ENCODE assay signal across 23 cellular contexts in the genomic region with DNA sequence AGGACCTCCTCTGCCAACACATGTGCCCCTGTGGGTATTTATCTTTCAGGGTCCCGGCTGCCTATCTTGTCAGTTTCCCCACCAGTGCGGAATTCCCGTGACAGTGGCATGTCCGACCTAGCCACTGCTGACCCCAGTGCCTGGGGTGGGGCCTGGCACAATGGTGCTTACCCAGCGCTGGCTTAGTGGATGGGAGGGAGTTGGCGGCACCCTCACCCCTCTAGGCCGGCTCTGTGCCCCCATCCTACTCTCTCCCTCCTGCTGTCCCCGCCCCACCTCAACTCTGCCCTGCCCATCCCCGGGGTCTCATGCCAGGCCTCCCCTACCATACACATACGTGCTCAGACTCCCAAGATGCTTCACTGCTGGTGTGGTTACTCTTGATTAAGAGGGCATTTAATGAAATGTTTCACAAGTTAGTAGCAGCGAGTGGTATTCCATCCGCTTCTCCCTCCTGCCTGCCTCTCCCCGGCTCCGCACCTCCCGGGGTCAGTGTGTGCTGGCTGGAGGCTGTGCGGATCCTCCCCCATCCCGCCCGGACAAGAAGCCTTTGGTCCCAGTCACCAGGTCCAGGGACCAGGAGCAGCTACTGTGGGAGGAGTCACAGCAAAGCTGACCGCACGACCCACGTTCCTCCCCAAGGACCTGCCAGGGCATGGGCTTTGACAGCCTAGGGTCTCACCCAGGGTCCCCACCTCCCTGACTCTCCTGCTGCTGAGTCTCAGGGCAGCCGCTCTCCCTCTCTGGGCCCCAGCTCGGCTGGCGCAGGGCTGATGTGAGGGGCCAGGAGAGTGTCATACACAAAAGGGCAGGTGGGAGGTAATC. TPM values are rescaled to one million over a fixed set of nuclear protein-coding genes. Genes with fewer than 3 reads are reported as not detected.
A peak's percentile ranks its signal among the peaks of the same experiment; 100 is the strongest.
DNase-seq lines count a peak whose midpoint lies in the region; ATAC-seq, FAIRE-seq and TF ChIP-seq lines count a peak whose summit lies in the region.
"Had no signal": no experiment of that assay in that cellular context is flagged by ENCODE, and none has a peak within 500 bp of the region (broad histone marks: within the 10 kb centered on the region; RNA-seq: fewer than 3 reads in every experiment).

No MANE protein-coding gene starts in this region.

- no peak for TF ChIP-seq RAD21 in IMR-90 (IDR thresholded peaks at IDR 0.05; ENCODE audit: low read length)
- no peak for TF ChIP-seq RAD21 in H1 (IDR thresholded peaks at IDR 0.05 in 1 of 2, conservative IDR thresholded peaks at IDR 0.05 in 1 of 2; ENCODE audit: low read depth in 2 of 2, low read length in 2 of 2)

- no peak for DNase-seq in IMR-90
- no peak for DNase-seq in H1 (ENCODE audit: low read depth in 1 of 2, low spot score in 2 of 2)
- no peak for DNase-seq in omental fat pad (ENCODE audit: low spot score)
- no peak for DNase-seq in activated T-helper 1 cell treated with anti-CD3 and anti-CD28 coated beads, Interleukin-12 subunit alpha, Interleukin-12 subunit beta, Interleukin-2, Interleukin-4 antibody, amounts not matched to agents 30 ng/mL and 10 ng/mL and 1 ng/mL, durations not matched to agents 14 hours and 24 hours and 36 hours (ENCODE audit: low spot score)
- no peak for DNase-seq in activated CD4-positive, alpha-beta T cell treated with anti-CD3 and anti-CD28 coated beads, Interleukin-2, amount 50 U/mL, for 1 hour
- DNase-seq: C1 segment of cervical spinal cord, Calu3, COR-L47, DMS53, DMS79 treated with DMSO at 0.1 percent for 48 hours, GF-D8, H9 had no signal

- no peaks in the 10 kb centered on the region for H3K79me1 ChIP-seq in IMR-90 (ENCODE audit: low read depth in 1 of 2, low read length in 2 of 2)
- H3K79me1 ChIP-seq in H1 (ENCODE audit: low read depth, low read length): no peaks in the 10 kb centered on the region

- H3K27ac ChIP-seq in IMR-90 (ENCODE audit: insufficient read depth, low read length) (no peak overlapping the region), H1 (ENCODE audit: low read depth, low read length) (no peak overlapping the region)

- H3K27me3 ChIP-seq in IMR-90 (ENCODE audit: control insufficient read depth, insufficient read depth, low read length) (no peaks in the 10 kb centered on the region), H1 (replicated peaks in 1 of 4; ENCODE audit: control insufficient read depth in 3 of 4, extremely low read depth in 1 of 4, insufficient read depth in 3 of 4, low read length in 3 of 4) (no peaks in the 10 kb centered on the region)

- H2BK20ac ChIP-seq in IMR-90 (ENCODE audit: low read depth, low read length): no peak overlapping the region
- no peak overlapping the region for H2BK20ac ChIP-seq in H1 (ENCODE audit: low read length)

- no peak for FAIRE-seq in H1 (lab: Jason Lieb, UNC)
- FAIRE-seq: GM12891, GM18507 had no signal

- WGBS in IMR-90 (ENCODE audit: extremely low coverage in 2 of 2, insufficient read length in 1 of 2), 2 experiments: no CpG with 5 or more reads among the region's 24 CpGs
- 78% methylated on average over 21 of the region's 24 CpGs; no CpG with 5 or more reads in 1 of the 2 experiments for WGBS in H1 (ENCODE audit: extremely low coverage in 1 of 2, insufficient coverage in 1 of 2, insufficient read length in 1 of 2, insufficient replicate concordance in 2 of 2, low coverage in 1 of 2, low lambda C conversion rate in 2 of 2, missing lambda C conversion rate in 1 of 2), 2 experiments

- H3K23ac ChIP-seq in IMR-90 (ENCODE audit: low read depth, low read length) (no peak overlapping the region), H1 (ENCODE audit: insufficient read length) (no peak overlapping the region)

- H3K18ac ChIP-seq in IMR-90 (ENCODE audit: low read depth, low read length): no peak overlapping the region
- H3K18ac ChIP-seq in H1 (ENCODE audit: extremely low read depth, low read length): no peak overlapping the region; the same call in 1 of the 2 replicates

- H2BK5ac ChIP-seq in IMR-90 (ENCODE audit: low read depth, low read length, poor library complexity, severe bottlenecking): no peak overlapping the region
- peak overlapping the region; percentile 21; the same call in 1 of the 2 replicates for H2BK5ac ChIP-seq in H1 (ENCODE audit: low read depth, low read length)

- H3K9me3 ChIP-seq in IMR-90 (ENCODE audit: control insufficient read depth, insufficient read depth, low read length) (peaks cover 2% of the 10 kb centered on the region; the same call in 1 of the 2 replicates), H1 (ENCODE audit: insufficient read depth in 2 of 2, low read depth in 1 of 2, low read length in 1 of 2) (no peaks in the 10 kb centered on the region)

- no peak overlapping the region for H2BK120ac ChIP-seq in IMR-90 (ENCODE audit: low read depth, low read length)
- no peak overlapping the region for H2BK120ac ChIP-seq in H1 (replicated peaks; ENCODE audit: low read depth, low read length)

- no peaks in the 10 kb centered on the region for H3K79me2 ChIP-seq in H1 (ENCODE audit: control insufficient read depth in 1 of 2, insufficient read depth in 2 of 2, low read length in 2 of 2)

- H2AFZ ChIP-seq in IMR-90 (replicated peaks; ENCODE audit: low read length, poor library complexity) (peak overlapping the region; percentile 17), H1 (ENCODE audit: low read length) (no peak overlapping the region)

- peaks cover 3% of the 10 kb centered on the region for H3K27me3 Mint-ChIP-seq in activated T-helper 1 cell treated with anti-CD3 and anti-CD28 coated beads, Interleukin-12 subunit alpha, Interleukin-12 subunit beta, Interleukin-2, Interleukin-4 antibody, amounts not matched to agents 30 ng/mL and 10 ng/mL and 1 ng/mL, durations not matched to agents 14 hours and 24 hours and 36 hours (ENCODE audit: insufficient read depth)

- H3K36me3 Mint-ChIP-seq in activated T-helper 1 cell treated with anti-CD3 and anti-CD28 coated beads, Interleukin-12 subunit alpha, Interleukin-12 subunit beta, Interleukin-2, Interleukin-4 antibody, amounts not matched to agents 30 ng/mL and 10 ng/mL and 1 ng/mL, durations not matched to agents 14 hours and 24 hours and 36 hours (ENCODE audit: low read depth): no peaks in the 10 kb centered on the region
- H3K36me3 Mint-ChIP-seq: CD4-positive, alpha-beta memory T cell had no signal

- no peak overlapping the region for H2BK15ac ChIP-seq in IMR-90 (ENCODE audit: low read depth, low read length)
- no peak overlapping the region for H2BK15ac ChIP-seq in H1 (ENCODE audit: low read length)

- no peak overlapping the region for H3K4me3 Mint-ChIP-seq in activated T-helper 1 cell treated with anti-CD3 and anti-CD28 coated beads, Interleukin-12 subunit alpha, Interleukin-12 subunit beta, Interleukin-2, Interleukin-4 antibody, amounts not matched to agents 30 ng/mL and 10 ng/mL and 1 ng/mL, durations not matched to agents 14 hours and 24 hours and 36 hours
- H3K4me3 Mint-ChIP-seq: CD4-positive, alpha-beta memory T cell; H9 had no signal

- no peak overlapping the region for H3K27ac Mint-ChIP-seq in activated T-helper 1 cell treated with anti-CD3 and anti-CD28 coated beads, Interleukin-12 subunit alpha, Interleukin-12 subunit beta, Interleukin-2, Interleukin-4 antibody, amounts not matched to agents 30 ng/mL and 10 ng/mL and 1 ng/mL, durations not matched to agents 14 hours and 24 hours and 36 hours

- no peaks in the 10 kb centered on the region for H3K9me1 ChIP-seq in IMR-90 (ENCODE audit: insufficient read depth, low read length)

- CTCF ChIA-PET in IMR-90 (lab: Yijun Ruan, JAX): no interaction called here
- CTCF ChIA-PET in H1 (lab: Charles Lee; ENCODE audit: partially characterized antibody): interaction anchor here (1.1 to 1.4 kb wide), 5 partner anchors 10 to 92 kb away, joined by 3 to 5 read pairs (median 3); no protein-coding TSS in a partner anchor

- in situ Hi-C loops in IMR-90 (cut with MboI; ENCODE audit: low sequenced_read_pairs): no loop called here

- H2AK9ac ChIP-seq in IMR-90 (replicated peaks; ENCODE audit: low read depth, low read length, poor library complexity): no peak overlapping the region

- H3K36me3 ChIP-seq in IMR-90 (ENCODE audit: control insufficient read depth, insufficient read depth, low read length) (no peaks in the 10 kb centered on the region), H1 (ENCODE audit: control insufficient read depth in 2 of 4, insufficient read depth in 4 of 4, low read length in 3 of 4) (no peaks in the 10 kb centered on the region)

- H3K56ac ChIP-seq in IMR-90 (ENCODE audit: extremely low read depth, insufficient read depth, low read length) (no peak overlapping the region), H1 (replicated peaks; ENCODE audit: insufficient read length, low read depth, low read length) (no peak overlapping the region)

- H3K9ac ChIP-seq in IMR-90 (ENCODE audit: low read depth, low read length): no peak overlapping the region
- H3K9ac ChIP-seq in H1 (replicated peaks in 1 of 4; ENCODE audit: extremely low read depth in 1 of 4, low read depth in 3 of 4, low read length in 3 of 4): no peak overlapping the region

- BruUV-seq in IMR-90 (replicated peaks; lab: Mats Ljungman, UMichigan): no TSS peak

- H2BK12ac ChIP-seq in H1 (ENCODE audit: low read depth, low read length): no peak overlapping the region

- H4K8ac ChIP-seq in IMR-90 (ENCODE audit: low read depth in 2 of 2, low read length in 2 of 2): no peak overlapping the region
- H4K8ac ChIP-seq in H1 (ENCODE audit: extremely low read depth, insufficient read depth, low read length): peak overlapping the region; percentile 48

- H3K14ac ChIP-seq in IMR-90 (replicated peaks; ENCODE audit: low read depth, low read length) (no peak overlapping the region), H1 (ENCODE audit: insufficient read length) (no peak overlapping the region)

- no peaks in the 10 kb centered on the region for H4K20me1 ChIP-seq in IMR-90 (ENCODE audit: insufficient read depth, low read length)
- peaks cover 0 to 2% of the 10 kb centered on the region in 2 experiments for H4K20me1 ChIP-seq in H1 (replicated peaks in 1 of 2; ENCODE audit: control insufficient read depth in 1 of 2, insufficient read depth in 2 of 2, low read length in 2 of 2)

- H3K4me1 ChIP-seq in IMR-90 (ENCODE audit: control insufficient read depth, insufficient read depth, low read length): no peaks in the 10 kb centered on the region
- H3K4me1 ChIP-seq in H1 (replicated peaks in 1 of 4; ENCODE audit: control insufficient read depth in 3 of 4, insufficient read depth in 4 of 4, low read length in 3 of 4): no peaks in the 10 kb centered on the region

- H3K23me2 ChIP-seq in H1 (ENCODE audit: low read depth, low read length): no peaks in the 10 kb centered on the region

- H3K9me3 Mint-ChIP-seq in activated T-helper 1 cell treated with anti-CD3 and anti-CD28 coated beads, Interleukin-12 subunit alpha, Interleukin-12 subunit beta, Interleukin-2, Interleukin-4 antibody, amounts not matched to agents 30 ng/mL and 10 ng/mL and 1 ng/mL, durations not matched to agents 14 hours and 24 hours and 36 hours: no peaks in the 10 kb centered on the region
- H3K9me3 Mint-ChIP-seq: CD4-positive, alpha-beta memory T cell; H9 had no signal

- dilution Hi-C loops in IMR-90 (cut with HindIII; ENCODE audit: low sequenced_read_pairs, unreplicated experiment): no loop called here

- TF ChIP-seq CTCF in IMR-90 (conservative IDR thresholded peaks at IDR 0.05; ENCODE audit: low read depth, low read length): no peak
- no peak for TF ChIP-seq CTCF in H1 (IDR thresholded peaks at IDR 0.05; ENCODE audit: control extremely low read depth in 1 of 3, insufficient read depth in 1 of 3, low read depth in 1 of 3, low read length in 3 of 3)
- TF ChIP-seq CTCF in omental fat pad (IDR thresholded peaks at IDR 0.05): no peak

- no peak overlapping the region for H3K4me3 ChIP-seq in IMR-90 (ENCODE audit: insufficient read depth, low read depth, low read length)
- H3K4me3 ChIP-seq in H1 (ENCODE audit: extremely low read depth in 1 of 4, insufficient read depth in 2 of 4, low read depth in 3 of 4, low read length in 4 of 4): no peak overlapping the region

- intact Hi-C loops in IMR-90 (cut with micrococcal nuclease): no loop called here
- intact Hi-C loops in activated T-helper 1 cell treated with anti-CD3 and anti-CD28 coated beads, Interleukin-12 subunit alpha, Interleukin-12 subunit beta, Interleukin-2, Interleukin-4 antibody, amounts not matched to agents 30 ng/mL and 10 ng/mL and 1 ng/mL, durations not matched to agents 14 hours and 24 hours and 36 hours (cut with micrococcal nuclease): no loop called here

- H4K5ac ChIP-seq in IMR-90 (ENCODE audit: low read depth, low read length) (no peak overlapping the region), H1 (ENCODE audit: insufficient read length, low read depth, low read length) (no peak overlapping the region)

- no peaks in the 10 kb centered on the region for H3K4me1 Mint-ChIP-seq in activated T-helper 1 cell treated with anti-CD3 and anti-CD28 coated beads, Interleukin-12 subunit alpha, Interleukin-12 subunit beta, Interleukin-2, Interleukin-4 antibody, amounts not matched to agents 30 ng/mL and 10 ng/mL and 1 ng/mL, durations not matched to agents 14 hours and 24 hours and 36 hours (ENCODE audit: low read depth)

- ATAC-seq in IMR-90 (ENCODE audit: low read depth): no peak
- peak; percentile 12 for ATAC-seq in omental fat pad (ENCODE audit: low FRiP score)
- ATAC-seq in GM19463 (IDR thresholded peaks at IDR 0.05; ENCODE audit: unreplicated experiment): no peak
- ATAC-seq: HCT116 had no signal

- H2AK5ac ChIP-seq in IMR-90 (ENCODE audit: low read depth, low read length): no peak overlapping the region
- H2AK5ac ChIP-seq in H1 (ENCODE audit: low read depth, low read length): no peak overlapping the region

- TF ChIP-seq POLR2A in IMR-90 (IDR thresholded peaks at IDR 0.05; ENCODE audit: low read depth, low read length) (no peak), H1 (IDR thresholded peaks at IDR 0.05; ENCODE audit: control extremely low read depth in 1 of 2, low read depth in 2 of 2, low read length in 2 of 2) (no peak)

- H3K4me2 ChIP-seq in IMR-90 (ENCODE audit: low read depth, low read length) (no peak overlapping the region), H1 (ENCODE audit: insufficient read depth in 1 of 2, low read depth in 2 of 2, low read length in 2 of 2) (no peak overlapping the region)

- TF ChIP-seq EP300 in H1 (IDR thresholded peaks at IDR 0.05; ENCODE audit: borderline replicate concordance in 1 of 2, low read depth in 2 of 2, low read length in 2 of 2): no peak

- H3K4ac ChIP-seq in IMR-90 (ENCODE audit: low read depth, low read length) (no peak overlapping the region), H1 (replicated peaks; ENCODE audit: insufficient read length, low read depth, low read length) (no peak overlapping the region)

- H4K91ac ChIP-seq in IMR-90 (ENCODE audit: insufficient read depth, low read depth, low read length) (no peak overlapping the region), H1 (replicated peaks; ENCODE audit: insufficient read length, low read length) (no peak overlapping the region)

- POLR2A ChIA-PET in IMR-90 (lab: Charles Lee; ENCODE audit: unreplicated experiment): no interaction called here
- POLR2A ChIA-PET in H1 (lab: Charles Lee; ENCODE audit: partially characterized antibody): interaction anchor here (1.1 kb wide), 1 partner anchor 9 kb away, joined by 6 read pairs; no protein-coding TSS in a partner anchor

RNA-seq across cellular contexts. Expression of gene QRFP, which starts 9.5 kb away (rescaled TPM):
- total RNA-seq in IMR-90 (2012; rRNA removed) (not detected in 2 replicates), omental fat pad (not detected)
- polyA plus RNA-seq in IMR-90 (2012; rRNA removed) (not detected in 2 replicates), H1 (2011; rRNA removed) (not detected in 2 replicates)
- polyA plus RNA-seq in IMR-90 (2012; cell fraction: cytosol; rRNA removed): not detected in 2 replicates
- not detected in 2 replicates for polyA plus RNA-seq in IMR-90 (2012; cell fraction: nucleus; rRNA removed; ENCODE audit: low replicate concordance)
- not detected in 2 replicates for total RNA-seq in H1 (2021; fragmentation: NEBNext Ultra II Directional; extraction: Animal tissue kit (Norgen Biotek cat#: 25700))
- polyA plus RNA-seq in H1 (2011; cell fraction: cytosol; rRNA removed): not detected
- polyA plus RNA-seq in H1 (2011; cell fraction: nucleus; rRNA removed): not detected
- 0.11 to 0.28 TPM in 2 of 4 replicates, not detected in the others for polyA plus RNA-seq in H1 (2012, experiment 1 of 2)
- 0.73 TPM for polyA plus RNA-seq in H1 (2012, experiment 2 of 2)
- not detected for polyA plus RNA-seq in H1 (2013, experiment 1 of 2)
- polyA plus RNA-seq in H1 (2013, experiment 2 of 2): not detected
- not detected in 2 replicates for polyA minus RNA-seq in H1 (2011; rRNA and poly(A)+ RNA removed)
- not detected for polyA minus RNA-seq in H1 (2011; cell fraction: cytosol; rRNA and poly(A)+ RNA removed)
- polyA minus RNA-seq in H1 (2011; cell fraction: nucleus; rRNA and poly(A)+ RNA removed): not detected
- total RNA-seq in activated T-helper 1 cell treated with anti-CD3 and anti-CD28 coated beads, Interleukin-12 subunit alpha, Interleukin-12 subunit beta, Interleukin-2, Interleukin-4 antibody, amounts not matched to agents 30 ng/mL and 10 ng/mL and 1 ng/mL, durations not matched to agents 14 hours and 24 hours and 36 hours: not detected in 2 replicates
- total RNA-seq: A172; A673; Calu3; CD4-positive, alpha-beta memory T cell; Daoy; G401; H4; H9 had no signal
- polyA plus RNA-seq: BJ; CD4-positive, alpha-beta memory T cell had no signal

RNA-seq across cellular contexts. Expression of gene FIBCD1, which starts 32.9 kb away (rescaled TPM):
- total RNA-seq in IMR-90 (2012; rRNA removed) (1.1 and 2.2 TPM in 2 replicates), omental fat pad (1 to 10 TPM in 1 of 4 donors, not detected in 3; 1.6 TPM)
- polyA plus RNA-seq in IMR-90 (2012; rRNA removed) (10.1 and 12.2 TPM in 2 replicates), H1 (2011; rRNA removed) (8.8 and 13.2 TPM in 2 replicates)
- polyA plus RNA-seq in IMR-90 (2012; cell fraction: cytosol; rRNA removed): 8.8 and 15.2 TPM in 2 replicates
- polyA plus RNA-seq in IMR-90 (2012; cell fraction: nucleus; rRNA removed; ENCODE audit: low replicate concordance): 11.6 and 31.9 TPM in 2 replicates
- 5.3 and 6.1 TPM in 2 replicates for total RNA-seq in H1 (2021; fragmentation: NEBNext Ultra II Directional; extraction: Animal tissue kit (Norgen Biotek cat#: 25700))
- polyA plus RNA-seq in H1 (2011; cell fraction: cytosol; rRNA removed): 5.6 TPM
- polyA plus RNA-seq in H1 (2011; cell fraction: nucleus; rRNA removed): 11.0 TPM
- polyA plus RNA-seq in H1 (2012, experiment 1 of 2): 3.9 to 10.9 TPM (median 7.8 TPM) in 4 replicates
- 5.2 TPM for polyA plus RNA-seq in H1 (2012, experiment 2 of 2)
- 11.6 TPM for polyA plus RNA-seq in H1 (2013, experiment 1 of 2)
- 10.8 TPM for polyA plus RNA-seq in H1 (2013, experiment 2 of 2)
- polyA minus RNA-seq in H1 (2011; rRNA and poly(A)+ RNA removed): 0.66 and 1.2 TPM in 2 replicates
- polyA minus RNA-seq in H1 (2011; cell fraction: cytosol; rRNA and poly(A)+ RNA removed): 2.1 TPM
- polyA minus RNA-seq in H1 (2011; cell fraction: nucleus; rRNA and poly(A)+ RNA removed): 1.2 TPM
- total RNA-seq in activated T-helper 1 cell treated with anti-CD3 and anti-CD28 coated beads, Interleukin-12 subunit alpha, Interleukin-12 subunit beta, Interleukin-2, Interleukin-4 antibody, amounts not matched to agents 30 ng/mL and 10 ng/mL and 1 ng/mL, durations not matched to agents 14 hours and 24 hours and 36 hours: not detected in 2 replicates
- total RNA-seq: CD4-positive, alpha-beta memory T cell had no signal
- polyA plus RNA-seq: CD4-positive, alpha-beta memory T cell had no signal
